1 cellular context compared by ENCODE assay signal in the genomic region with DNA sequence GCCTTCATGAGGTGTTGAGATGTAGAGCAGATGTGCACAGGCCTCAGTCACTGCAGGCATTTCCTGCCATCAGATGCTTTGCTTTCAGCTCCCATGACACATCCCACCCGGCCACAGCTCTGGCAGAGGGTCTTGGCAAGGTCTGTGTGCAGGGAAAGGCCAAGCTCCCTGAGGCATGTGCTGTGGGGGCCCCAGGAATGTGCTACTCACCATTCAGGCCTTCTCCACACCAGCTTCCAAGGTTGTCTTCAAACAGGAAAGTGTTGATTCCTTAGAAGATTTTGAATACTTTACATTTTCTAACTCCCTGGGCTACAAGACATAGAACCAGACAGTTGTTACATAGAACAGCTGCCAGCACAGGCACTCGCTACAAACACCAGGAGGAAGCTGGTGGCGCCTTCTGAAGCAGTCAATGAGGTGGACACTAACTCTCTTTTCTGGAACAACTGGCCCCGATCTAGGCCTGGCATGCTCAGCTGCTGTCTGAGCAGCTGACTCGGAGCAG.
TF ChIP-seq lines count a peak whose summit lies in the region.

No MANE protein-coding gene starts in this region.

TF ChIP-seq in GM23338, 12 proteins besides CTCF, POLR2A, EP300 and RAD21:
- no peak for TF ChIP-seq ZNF462 (CRISPR knock-in tag; IDR thresholded peaks at IDR 0.05)
- TF ChIP-seq EZH2phosphoT487 (IDR thresholded peaks at IDR 0.05; ENCODE audit: unreplicated experiment), result no peak
- TF ChIP-seq JUNB (IDR thresholded peaks at IDR 0.05; ENCODE audit: unreplicated experiment), result no peak
